1 cellular context compared by ENCODE assay signal in genomic region chr12:112111931-112112330, GRCh38.
TF ChIP-seq lines count a peak whose summit lies in the region.

No MANE protein-coding gene starts in this region.

TF ChIP-seq in H1, 55 proteins besides CTCF, POLR2A, EP300 and RAD21:
- no peak for TF ChIP-seq TEAD4 (IDR thresholded peaks at IDR 0.05; ENCODE audit: low read depth, low read length)
- no peak for TF ChIP-seq FOSL1 (IDR thresholded peaks at IDR 0.05; ENCODE audit: insufficient read depth, low read depth, low read length)
- no peak for TF ChIP-seq USF2 (IDR thresholded peaks at IDR 0.05; ENCODE audit: low read length)
- TF ChIP-seq SAP30 (IDR thresholded peaks at IDR 0.05; ENCODE audit: insufficient read depth, insufficient replicate concordance, low read length) = no peak
- TF ChIP-seq ZNF274 (IDR thresholded peaks at IDR 0.05; ENCODE audit: borderline replicate concordance, extremely low read depth, low read length) = no peak
- no peak for TF ChIP-seq SP4 (IDR thresholded peaks at IDR 0.05; ENCODE audit: low read length)
- no peak for TF ChIP-seq CREB1 (IDR thresholded peaks at IDR 0.05)
- no peak for TF ChIP-seq SP2 (IDR thresholded peaks at IDR 0.05; ENCODE audit: low read length)
- no peak for TF ChIP-seq KDM5A (IDR thresholded peaks at IDR 0.05; ENCODE audit: low read length)
- no peak for TF ChIP-seq CHD1 (IDR thresholded peaks at IDR 0.05; ENCODE audit: low read depth, low read length)
- TF ChIP-seq EZH2 (IDR thresholded peaks at IDR 0.05; ENCODE audit: low read depth, low read length, severe bottlenecking) = no peak
- no peak for TF ChIP-seq SP1 (IDR thresholded peaks at IDR 0.05; ENCODE audit: low read depth, low read length)
- no peak for TF ChIP-seq JUN (IDR thresholded peaks at IDR 0.05; ENCODE audit: low read depth, low read length)
- TF ChIP-seq RFX5 (IDR thresholded peaks at IDR 0.05; ENCODE audit: borderline replicate concordance, low read depth, low read length) = no peak
- no peak for TF ChIP-seq E2F6 (IDR thresholded peaks at IDR 0.05)
